8 cellular contexts compared by ENCODE assay signal in genomic region chr17:76716146-76716833, GRCh38. TPM values are rescaled to one million over a fixed set of nuclear protein-coding genes. Genes with fewer than 3 reads are reported as not detected.
DNase-seq lines count a peak whose midpoint lies in the region; ATAC-seq and TF ChIP-seq lines count a peak whose summit lies in the region.

No MANE protein-coding gene starts in this region.

- H3K9ac ChIP-seq in MM.1S (ENCODE audit: low read length): no peak overlapping the region

- H3K4me1 ChIP-seq in MM.1S (ENCODE audit: low read length) (peaks cover 23% of the 10 kb centered on the region), foreskin keratinocyte (no peaks in the 10 kb centered on the region)

- H3K27me3 ChIP-seq in AG04450 (ENCODE audit: control insufficient read depth, insufficient read depth, low read length) (no peaks in the 10 kb centered on the region), MM.1S (replicated peaks; ENCODE audit: insufficient read depth, low read length) (no peaks in the 10 kb centered on the region), foreskin keratinocyte (no peaks in the 10 kb centered on the region)

- no peaks in the 10 kb centered on the region for H3K9me2 ChIP-seq in MM.1S (replicated peaks; ENCODE audit: insufficient read depth, low read length)

- H2AFZ ChIP-seq in MM.1S (ENCODE audit: low read length): no peak overlapping the region

- CTCF ChIA-PET in AG04450 (lab: Charles Lee): interaction anchor here (0.8 to 2.9 kb wide), 6 partner anchors 9 to 193 kb away, joined by 3 to 14 read pairs (median 6); partner anchors contain the start of genes JMJD6 and METTL23

- no peaks in the 10 kb centered on the region for H3K9me3 Mint-ChIP-seq in activated T-cell treated with anti-CD3 and anti-CD28 coated beads, Interleukin-2, amount 50 U/mL, for 4 hours

- ATAC-seq in activated T-cell treated with anti-CD3 and anti-CD28 coated beads, Interleukin-2, amount 50 U/mL, for 4 hours: peak; percentile 83 to 89
- peak; percentile 65 for ATAC-seq in foreskin keratinocyte
- ATAC-seq in HG02759 (IDR thresholded peaks at IDR 0.05; ENCODE audit: unreplicated experiment): no peak
- no peak for ATAC-seq in GM21390 (IDR thresholded peaks at IDR 0.05; ENCODE audit: unreplicated experiment)
- no peak for ATAC-seq in GM18517 (IDR thresholded peaks at IDR 0.05; ENCODE audit: unreplicated experiment)

- peak; percentile 90 for DNase-seq in AG04450 (ENCODE audit: low read depth, low spot score)
- no peak for DNase-seq in MM.1S
- DNase-seq in activated T-cell treated with anti-CD3 and anti-CD28 coated beads, Interleukin-2, amount 50 U/mL, for 4 hours: peak; percentile 47
- peak; percentile 93 to 95 for DNase-seq in foreskin keratinocyte
- peak; percentile 58 for DNase-seq in stimulated activated CD8-positive, alpha-beta memory T cell treated with anti-CD3 and anti-CD28 coated beads, Interleukin-12 subunit alpha, Interleukin-12 subunit beta, amount 100 ng/mL, for 1 hour (ENCODE audit: low read depth)

- H3K36me3 Mint-ChIP-seq in activated T-cell treated with anti-CD3 and anti-CD28 coated beads, Interleukin-2, amount 50 U/mL, for 4 hours (ENCODE audit: insufficient read depth): peaks cover 44% of the 10 kb centered on the region

- no peaks in the 10 kb centered on the region for H3K27me3 Mint-ChIP-seq in activated T-cell treated with anti-CD3 and anti-CD28 coated beads, Interleukin-2, amount 50 U/mL, for 4 hours (ENCODE audit: low read depth)

- H3K4me2 ChIP-seq in MM.1S (ENCODE audit: low read depth, low read length): peak overlapping the region; percentile 82; the same call in 1 of the 2 replicates

- peaks cover 27% of the 10 kb centered on the region for H3F3A ChIP-seq in MM.1S (ENCODE audit: insufficient read depth, low read length)

- H3K79me2 ChIP-seq in MM.1S (ENCODE audit: low read length): peaks cover 40% of the 10 kb centered on the region

- no peaks in the 10 kb centered on the region for H3K9me3 ChIP-seq in AG04450 (ENCODE audit: control insufficient read depth, insufficient read depth, low read length)
- H3K9me3 ChIP-seq in MM.1S (replicated peaks; ENCODE audit: insufficient read depth, low read length): no peaks in the 10 kb centered on the region

- H3K4me1 Mint-ChIP-seq in activated T-cell treated with anti-CD3 and anti-CD28 coated beads, Interleukin-2, amount 50 U/mL, for 4 hours (ENCODE audit: low read depth): peaks cover 40% of the 10 kb centered on the region

- TF ChIP-seq CTCF in AG04450 (IDR thresholded peaks at IDR 0.05; ENCODE audit: low read depth, low read length) (no peak), MM.1S (IDR thresholded peaks at IDR 0.05; ENCODE audit: low read length) (no peak), foreskin keratinocyte (conservative IDR thresholded peaks at IDR 0.05) (no peak)

- POLR2A ChIA-PET in AG04450 (lab: Yijun Ruan, JAX): interaction anchor here (1.0 to 2.4 kb wide), 8 partner anchors 10 to 205 kb away, joined by 3 to 19 read pairs (median 8); partner anchors contain the start of genes JMJD6, METTL23, MFSD11 and PRCD

- peaks cover 7% of the 10 kb centered on the region; the same call in 1 of the 2 replicates for H3K36me3 ChIP-seq in MM.1S (replicated peaks; ENCODE audit: insufficient read depth, low read length)

- peak overlapping the region; percentile 98 for H3K27ac ChIP-seq in AG04450 (ENCODE audit: low read depth, low read length)
- H3K27ac ChIP-seq in MM.1S (ENCODE audit: low read length): peak overlapping the region; percentile 80; the same call in 1 of the 2 replicates
- H3K27ac ChIP-seq in foreskin keratinocyte: peak overlapping the region; percentile 8

- H4K20me1 ChIP-seq in MM.1S (ENCODE audit: insufficient read depth, low read length): no peaks in the 10 kb centered on the region

- peak overlapping the region; percentile 20 for H3K4me3 Mint-ChIP-seq in activated T-cell treated with anti-CD3 and anti-CD28 coated beads, Interleukin-2, amount 50 U/mL, for 4 hours

- H3K4me3 ChIP-seq in AG04450 (ENCODE audit: low read depth, low read length) (no peak overlapping the region), MM.1S (ENCODE audit: low read length) (no peak overlapping the region)

RNA-seq across cellular contexts. Expression of gene MXRA7, which starts 5.5 kb away (rescaled TPM):
- polyA plus RNA-seq in AG04450 (2011; rRNA removed): 222 and 265 TPM in 2 replicates
- 92.0 and 94.3 TPM in 2 replicates for polyA minus RNA-seq in AG04450 (2011; rRNA and poly(A)+ RNA removed)
- total RNA-seq in activated T-cell treated with anti-CD3 and anti-CD28 coated beads, Interleukin-2, amount 50 U/mL, for 4 hours: 1 to 10 TPM; 2.0 to 2.3 (median 2.0) TPM
- 57.8 and 81.5 TPM in 2 replicates for total RNA-seq in foreskin keratinocyte
- polyA plus RNA-seq in foreskin keratinocyte: 57.1 and 62.8 TPM in 2 replicates

RNA-seq across cellular contexts. Expression of gene JMJD6, which starts 10.1 kb away (rescaled TPM):
- polyA plus RNA-seq in AG04450 (2011; rRNA removed) (12.4 and 17.3 TPM in 2 replicates), foreskin keratinocyte (27.3 and 32.3 TPM in 2 replicates)
- 12.2 and 16.6 TPM in 2 replicates for polyA minus RNA-seq in AG04450 (2011; rRNA and poly(A)+ RNA removed)
- 10 to 100 TPM; 67.3 to 73.2 (median 68.7) TPM for total RNA-seq in activated T-cell treated with anti-CD3 and anti-CD28 coated beads, Interleukin-2, amount 50 U/mL, for 4 hours
- total RNA-seq in foreskin keratinocyte: 26.1 and 31.0 TPM in 2 replicates

RNA-seq across cellular contexts. Expression of gene METTL23, which starts 10.3 kb away (rescaled TPM):
- 46.8 and 54.4 TPM in 2 replicates for polyA plus RNA-seq in AG04450 (2011; rRNA removed)
- 11.6 and 15.5 TPM in 2 replicates for polyA minus RNA-seq in AG04450 (2011; rRNA and poly(A)+ RNA removed)
- total RNA-seq in activated T-cell treated with anti-CD3 and anti-CD28 coated beads, Interleukin-2, amount 50 U/mL, for 4 hours: 10 to 100 TPM; 31.4 to 34.4 (median 31.5) TPM
- total RNA-seq in foreskin keratinocyte: 28.7 and 29.3 TPM in 2 replicates
- polyA plus RNA-seq in foreskin keratinocyte: 35.8 and 37.8 TPM in 2 replicates

RNA-seq across cellular contexts. Expression of gene SRSF2, which starts 20.8 kb away (rescaled TPM):
- polyA plus RNA-seq in AG04450 (2011; rRNA removed) (170 and 184 TPM in 2 replicates), foreskin keratinocyte (228 and 247 TPM in 2 replicates)
- 71.4 and 81.2 TPM in 2 replicates for polyA minus RNA-seq in AG04450 (2011; rRNA and poly(A)+ RNA removed)
- total RNA-seq in activated T-cell treated with anti-CD3 and anti-CD28 coated beads, Interleukin-2, amount 50 U/mL, for 4 hours: 100 to 1,000 TPM; 845 to 927 (median 920) TPM
- 280 and 282 TPM in 2 replicates for total RNA-seq in foreskin keratinocyte

RNA-seq across cellular contexts. Expression of gene MFSD11, which starts 21.6 kb away (rescaled TPM):
- polyA plus RNA-seq in AG04450 (2011; rRNA removed) (20.3 and 21.1 TPM in 2 replicates), foreskin keratinocyte (9.1 and 10.1 TPM in 2 replicates)
- polyA minus RNA-seq in AG04450 (2011; rRNA and poly(A)+ RNA removed): 20.2 and 21.9 TPM in 2 replicates
- 10 to 100 TPM; 14.6 to 16.6 (median 15.1) TPM for total RNA-seq in activated T-cell treated with anti-CD3 and anti-CD28 coated beads, Interleukin-2, amount 50 U/mL, for 4 hours
- 13.8 and 16.3 TPM in 2 replicates for total RNA-seq in foreskin keratinocyte

Comparison
In these comparisons a context has a peak if more than half of its experiments do, and no peak if none do; other contexts are left out.
1. H3K27ac ChIP-seq: peak in every context shown above with its lines; median percentile 98 in AG04450; 80 in MM.1S; 8 in foreskin keratinocyte.
2. ATAC-seq: peak in activated T-cell treated with anti-CD3 and anti-CD28 coated beads, Interleukin-2, amount 50 U/mL, for 4 hours (2 of 2) and foreskin keratinocyte (single experiment); none in HG02759 (single experiment), GM21390 (single experiment) and GM18517 (single experiment).
3. RNA of gene MXRA7, which starts 5.5 kb away (total RNA-seq): 57.8 to 81.5 TPM in foreskin keratinocyte; 2.0 to 2.3 TPM in activated T-cell treated with anti-CD3 and anti-CD28 coated beads, Interleukin-2, amount 50 U/mL, for 4 hours; every median in the first group is over 10 times any median in the second.